ENCODE assay signal across 16 cellular contexts in genomic region chr1:204094262-204095247, GRCh38. TPM values are rescaled to one million over a fixed set of nuclear protein-coding genes. Genes with fewer than 3 reads are reported as not detected.
DNase-seq lines count a peak whose midpoint lies in the region; ATAC-seq, FAIRE-seq and TF ChIP-seq lines count a peak whose summit lies in the region.
"Had no signal": no experiment of that assay in that cellular context is flagged by ENCODE, and none has a peak within 500 bp of the region (broad histone marks: within the 10 kb centered on the region; RNA-seq: fewer than 3 reads in every experiment).

No MANE protein-coding gene starts in this region.

- DNase-seq in PC-3 (peak; percentile 36), left ventricle myocardium inferior (peak; percentile 34), mucosa of gallbladder (ENCODE audit: low spot score) (peak; percentile 37), frontal cortex (ENCODE audit: low spot score in 2 of 2) (no peak), Karpas-422 (no peak)
- DNase-seq: brain microvascular endothelial cell, DND-41, MG63, midbrain, NCI-H345 had no signal

- H3K9me3 ChIP-seq in BLaER1 treated with 17β-estradiol and CSF1 and Interleukin-3, amounts not matched to agents 10 nM and 100 nM (replicated peaks in 1 of 11), result no peaks in the 10 kb centered on the region
- H3K9me3 ChIP-seq in PC-3 (ENCODE audit: low read length) (no peaks in the 10 kb centered on the region), left ventricle myocardium inferior (replicated peaks) (no peaks in the 10 kb centered on the region), Karpas-422 (ENCODE audit: low read length) (no peaks in the 10 kb centered on the region)
- H3K9me3 ChIP-seq: MG63, Peyer's patch, prostate gland had no signal

- no peak overlapping the region for H3K4me3 ChIP-seq in BLaER1 treated with 17β-estradiol and CSF1 and Interleukin-3, amounts not matched to agents 10 nM and 100 nM
- H3K4me3 ChIP-seq in PC-3 (ENCODE audit: low read length) (no peak overlapping the region), left ventricle myocardium inferior (no peak overlapping the region), Karpas-422 (ENCODE audit: low read length) (no peak overlapping the region)
- H3K4me3 ChIP-seq: GM12878, MG63, prostate gland had no signal

- ATAC-seq in PC-3 (peak; percentile 36; the same call in 1 of the 2 replicates), HG02938 (IDR thresholded peaks at IDR 0.05; ENCODE audit: unreplicated experiment) (no peak), HG03520 (IDR thresholded peaks at IDR 0.05; ENCODE audit: unreplicated experiment) (no peak)
- ATAC-seq: GM12878 had no signal

- no peaks in the 10 kb centered on the region for H3F3A ChIP-seq in PC-3 (ENCODE audit: low read length, unreplicated experiment)

- no peak overlapping the region; a peak in 1 of 22 replicates for H3K9ac ChIP-seq in BLaER1 treated with 17β-estradiol and CSF1 and Interleukin-3, amounts not matched to agents 10 nM and 100 nM
- H3K9ac ChIP-seq in PC-3 (ENCODE audit: low read length) (no peak overlapping the region), Karpas-422 (ENCODE audit: low read length) (no peak overlapping the region)

- H4K20me1 ChIP-seq in BLaER1 treated with 17β-estradiol and CSF1 and Interleukin-3, amounts not matched to agents 10 nM and 100 nM, result peaks cover 0 to 11% (median 0%) of the 10 kb centered on the region in 11 experiments; a peak in 1 of 22 replicates
- peaks cover 35% of the 10 kb centered on the region for H4K20me1 ChIP-seq in PC-3 (ENCODE audit: low read length)
- no peaks in the 10 kb centered on the region for H4K20me1 ChIP-seq in Karpas-422 (ENCODE audit: insufficient read depth, low read depth, low read length)

- FAIRE-seq in frontal cortex (lab: Jason Lieb, UNC), result no peak
- FAIRE-seq: GM12878 had no signal

- POLR2A ChIA-PET in PC-3 (lab: Charles Lee; ENCODE audit: unreplicated experiment), result no interaction called here

- intact Hi-C loops in PC-3 (cut with micrococcal nuclease) (no loop called here), left ventricle myocardium inferior (cut with micrococcal nuclease) (no loop called here)

- no peaks in the 10 kb centered on the region for H3K27me3 ChIP-seq in BLaER1 treated with 17β-estradiol and CSF1 and Interleukin-3, amounts not matched to agents 10 nM and 100 nM
- H3K27me3 ChIP-seq in PC-3 (ENCODE audit: low read length), result no peaks in the 10 kb centered on the region
- H3K27me3 ChIP-seq in left ventricle myocardium inferior (ENCODE audit: low read depth), result no peaks in the 10 kb centered on the region
- H3K27me3 ChIP-seq in Karpas-422 (ENCODE audit: low read length), result no peaks in the 10 kb centered on the region
- H3K27me3 ChIP-seq: brain microvascular endothelial cell, MG63, Peyer's patch had no signal

- no TSS peak for BruUV-seq in PC-3 (replicated peaks; lab: Mats Ljungman, UMichigan)

- H3K36me3 ChIP-seq in BLaER1 treated with 17β-estradiol and CSF1 and Interleukin-3, amounts not matched to agents 10 nM and 100 nM, result no peaks in the 10 kb centered on the region
- no peaks in the 10 kb centered on the region for H3K36me3 ChIP-seq in PC-3 (ENCODE audit: low read depth, low read length)
- H3K36me3 ChIP-seq in left ventricle myocardium inferior, result no peaks in the 10 kb centered on the region
- no peaks in the 10 kb centered on the region for H3K36me3 ChIP-seq in Karpas-422 (ENCODE audit: insufficient read depth, low read length)
- H3K36me3 ChIP-seq: brain microvascular endothelial cell, MG63, Peyer's patch, prostate gland had no signal

- CTCF ChIA-PET in PC-3 (lab: Charles Lee), result interaction anchor here (1.6 kb wide), 1 partner anchor 34 kb away, joined by 4 read pairs; no protein-coding TSS in a partner anchor

- H2AFZ ChIP-seq in PC-3 (ENCODE audit: low read length) (no peak overlapping the region), Karpas-422 (ENCODE audit: low read length) (no peak overlapping the region)

- H3K9me2 ChIP-seq in PC-3 (replicated peaks; ENCODE audit: low read length) (no peaks in the 10 kb centered on the region), Karpas-422 (replicated peaks; ENCODE audit: insufficient read depth, low read length) (no peaks in the 10 kb centered on the region)

- peaks cover 100% of the 10 kb centered on the region for H3K79me2 ChIP-seq in PC-3 (ENCODE audit: low read length)
- no peaks in the 10 kb centered on the region for H3K79me2 ChIP-seq in Karpas-422 (ENCODE audit: low read length)

- TF ChIP-seq CTCF in PC-3 (conservative IDR thresholded peaks at IDR 0.05; ENCODE audit: low read depth, low read length) (no peak), left ventricle myocardium inferior (IDR thresholded peaks at IDR 0.05; ENCODE audit: borderline replicate concordance) (no peak)

- H3K4me1 ChIP-seq in BLaER1 treated with 17β-estradiol and CSF1 and Interleukin-3, amounts not matched to agents 10 nM and 100 nM, result peaks cover 0 to 17% (median 6%) of the 10 kb centered on the region in 10 experiments; a peak in 11 of 20 replicates
- peaks cover 27% of the 10 kb centered on the region for H3K4me1 ChIP-seq in PC-3 (ENCODE audit: insufficient read depth, low read length)
- H3K4me1 ChIP-seq in left ventricle myocardium inferior, result peaks cover 74% of the 10 kb centered on the region
- H3K4me1 ChIP-seq in Karpas-422 (ENCODE audit: low read length), result no peaks in the 10 kb centered on the region

- no peak overlapping the region for H3K27ac ChIP-seq in BLaER1 treated with 17β-estradiol and CSF1 and Interleukin-3, amounts not matched to agents 10 nM and 100 nM
- no peak overlapping the region for H3K27ac ChIP-seq in PC-3 (ENCODE audit: low read length)
- H3K27ac ChIP-seq in left ventricle myocardium inferior (replicated peaks), result peak overlapping the region; percentile 86
- H3K27ac ChIP-seq in Karpas-422 (ENCODE audit: low read length), result no peak overlapping the region
- H3K27ac ChIP-seq: brain microvascular endothelial cell had no signal

- H3K4me2 ChIP-seq in BLaER1 treated with 17β-estradiol and CSF1 and Interleukin-3, amounts not matched to agents 10 nM and 100 nM, result peak overlapping the region in 7 of 11 experiments; percentile 7 to 59 (median 32); a peak in 12 of 22 replicates
- no peak overlapping the region for H3K4me2 ChIP-seq in PC-3 (ENCODE audit: low read length)
- no peak overlapping the region for H3K4me2 ChIP-seq in Karpas-422 (ENCODE audit: low read depth, low read length, poor library complexity, severe bottlenecking)

RNA-seq across cellular contexts. Expression of gene SOX13, which starts 21.6 kb away (rescaled TPM):
- total RNA-seq in PC-3 (2014; rRNA removed) (81.9 and 93.1 TPM in 2 replicates), left ventricle myocardium inferior (13.1 TPM), mucosa of gallbladder (76.3 TPM), frontal cortex (1.6 TPM)
- total RNA-seq in Karpas-422 (2014; rRNA removed; shearing (Covaris generic); ENCODE audit: low replicate concordance), result not detected in 2 replicates

RNA-seq across cellular contexts. Expression of gene ETNK2, which starts 57.3 kb away (rescaled TPM):
- 24.5 and 37.1 TPM in 2 replicates for total RNA-seq in PC-3 (2014; rRNA removed)
- 4.4 TPM for total RNA-seq in left ventricle myocardium inferior
- total RNA-seq in mucosa of gallbladder, result 5.3 TPM
- total RNA-seq in frontal cortex, result 31.0 TPM
- total RNA-seq in Karpas-422 (2014; rRNA removed; shearing (Covaris generic); ENCODE audit: low replicate concordance), result not detected in 2 replicates
- total RNA-seq: GM12878 had no signal

Comparison
In these comparisons a context has a peak if more than half of its experiments do, and no peak if none do; other contexts are left out.
1. H3K4me2 ChIP-seq: peak in BLaER1 treated with 17β-estradiol and CSF1 and Interleukin-3, amounts not matched to agents 10 nM and 100 nM (7 of 11); none in PC-3 (single experiment) and Karpas-422 (single experiment).
2. DNase-seq: peak in PC-3 (single experiment), left ventricle myocardium inferior (single experiment) and mucosa of gallbladder (single experiment); none in frontal cortex (0 of 2) and Karpas-422 (single experiment).